ENCODE assay signal across 1 cellular context in the genomic region with DNA sequence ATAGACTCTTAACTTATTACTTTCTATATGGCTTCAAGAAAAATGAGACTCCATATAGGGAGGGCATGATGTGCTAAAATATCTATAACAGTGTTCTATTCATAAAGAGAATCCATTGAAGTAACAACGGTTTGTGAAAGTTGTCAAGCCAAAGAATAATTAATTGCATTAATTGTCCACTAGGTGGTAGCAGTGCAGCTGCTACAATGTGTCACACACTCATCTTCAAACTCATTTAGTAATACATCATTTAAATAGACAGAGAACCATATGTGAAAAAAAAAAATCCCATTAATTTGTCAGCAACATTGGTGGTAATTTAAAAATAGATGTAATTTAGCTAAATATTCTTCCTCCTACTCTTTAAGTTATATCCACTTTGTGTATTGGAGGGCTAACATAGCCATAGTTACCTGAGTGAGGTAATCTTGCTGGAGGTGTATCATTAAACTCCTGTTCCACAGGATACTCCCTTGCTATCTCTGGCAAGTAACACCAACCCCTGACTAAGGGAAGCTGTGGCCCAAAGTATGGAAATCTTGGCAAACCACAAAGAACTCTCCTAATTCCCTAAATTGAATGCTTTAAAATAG.
TF ChIP-seq lines count a peak whose summit lies in the region.

No MANE protein-coding gene starts in this region.

TF ChIP-seq in WTC11, 78 proteins besides CTCF, POLR2A, EP300 and RAD21 (continued from another document):
- no peak for TF ChIP-seq FOXJ3 (CRISPR knock-in tag; IDR thresholded peaks at IDR 0.05; ENCODE audit: borderline replicate concordance)
TF ChIP-seq in WTC11: peak in this region for 0.
